13 cellular contexts compared by ENCODE assay signal in genomic region chr6:14875678-14876063, GRCh38.
A peak's percentile ranks its signal among the peaks of the same experiment; 100 is the strongest.
DNase-seq lines count a peak whose midpoint lies in the region; ATAC-seq and TF ChIP-seq lines count a peak whose summit lies in the region.
"Had no signal": no experiment of that assay in that cellular context is flagged by ENCODE, and none has a peak within 500 bp of the region (broad histone marks: within the 10 kb centered on the region; RNA-seq: fewer than 3 reads in every experiment).

No MANE protein-coding gene starts in this region.

- H3K9me3 Mint-ChIP-seq in activated CD4-positive, alpha-beta memory T cell treated with anti-CD3 and anti-CD28 coated beads, Interleukin-2, amount 10 ng/mL, durations not matched to agents 7 days and 5 days = no peaks in the 10 kb centered on the region
- H3K9me3 Mint-ChIP-seq in WTC11 = no peaks in the 10 kb centered on the region
- H3K9me3 Mint-ChIP-seq: nephron had no signal

- peak overlapping the region; percentile 34 for H3K27ac Mint-ChIP-seq in activated CD4-positive, alpha-beta memory T cell treated with anti-CD3 and anti-CD28 coated beads, Interleukin-2, amount 10 ng/mL, durations not matched to agents 7 days and 5 days
- H3K27ac Mint-ChIP-seq in WTC11 = no peak overlapping the region

- H3K4me1 Mint-ChIP-seq in activated CD4-positive, alpha-beta memory T cell treated with anti-CD3 and anti-CD28 coated beads, Interleukin-2, amount 10 ng/mL, durations not matched to agents 7 days and 5 days = peaks cover 60% of the 10 kb centered on the region
- H3K4me1 Mint-ChIP-seq in WTC11 = peaks cover 75% of the 10 kb centered on the region

- peaks cover 6% of the 10 kb centered on the region for H3K36me3 Mint-ChIP-seq in activated CD4-positive, alpha-beta memory T cell treated with anti-CD3 and anti-CD28 coated beads, Interleukin-2, amount 10 ng/mL, durations not matched to agents 7 days and 5 days (ENCODE audit: low read depth)
- no peaks in the 10 kb centered on the region for H3K36me3 Mint-ChIP-seq in WTC11

- CTCF ChIA-PET in activated CD4-positive, alpha-beta memory T cell treated with anti-CD3 and anti-CD28 coated beads, Interleukin-2, amount 10 ng/mL, durations not matched to agents 7 days and 5 days (lab: Charles Lee) = no interaction called here
- CTCF ChIA-PET in WTC11 (lab: Charles Lee) = no interaction called here

- POLR2A ChIA-PET in activated CD4-positive, alpha-beta memory T cell treated with anti-CD3 and anti-CD28 coated beads, Interleukin-2, amount 10 ng/mL, durations not matched to agents 7 days and 5 days (lab: Charles Lee) = interaction anchor here (2.0 kb wide), 1 partner anchor 32 kb away, joined by 5 read pairs; no protein-coding TSS in a partner anchor
- POLR2A ChIA-PET in WTC11 (lab: Charles Lee) = no interaction called here

- no peak overlapping the region for H3K4me3 Mint-ChIP-seq in activated CD4-positive, alpha-beta memory T cell treated with anti-CD3 and anti-CD28 coated beads, Interleukin-2, amount 10 ng/mL, durations not matched to agents 7 days and 5 days
- H3K4me3 Mint-ChIP-seq in WTC11 = no peak overlapping the region
- H3K4me3 Mint-ChIP-seq: nephron had no signal

- peak; percentile 59 for ATAC-seq in GM19043 (IDR thresholded peaks at IDR 0.05; ENCODE audit: low read depth, unreplicated experiment)
- ATAC-seq in HG02938 (IDR thresholded peaks at IDR 0.05; ENCODE audit: unreplicated experiment) = peak; percentile 64
- no peak for ATAC-seq in GM21390 (IDR thresholded peaks at IDR 0.05; ENCODE audit: unreplicated experiment)
- ATAC-seq in WTC11 = no peak
- ATAC-seq: HCT116 had no signal

- no peaks in the 10 kb centered on the region for H3K27me3 Mint-ChIP-seq in activated CD4-positive, alpha-beta memory T cell treated with anti-CD3 and anti-CD28 coated beads, Interleukin-2, amount 10 ng/mL, durations not matched to agents 7 days and 5 days
- H3K27me3 Mint-ChIP-seq in WTC11 (ENCODE audit: low read depth) = no peaks in the 10 kb centered on the region

- DNase-seq in GM12865 (ENCODE audit: low read depth) (peak; percentile 89), SK-N-DZ (ENCODE audit: low spot score) (no peak), NOMO-1 (lab: John Stamatoyannopoulos, UW; ENCODE audit: unreplicated experiment in 2 of 2) (no peak), WTC11 (ENCODE audit: low spot score) (no peak)
- DNase-seq in activated CD4-positive, alpha-beta memory T cell treated with anti-CD3 and anti-CD28 coated beads, Interleukin-2, amount 10 ng/mL, durations not matched to agents 7 days and 5 days = no peak
- DNase-seq: dermis blood vessel endothelial cell, MM.1S, PC-9 had no signal

- TF ChIP-seq CTCF in GM12865 (IDR thresholded peaks at IDR 0.05; ENCODE audit: insufficient read depth, low read depth, low read length, missing control alignments) (no peak), WTC11 (IDR thresholded peaks at IDR 0.05) (no peak)

- no peak overlapping the region for H3K4me3 ChIP-seq in GM12865 (ENCODE audit: low read depth, low read length)
- H3K4me3 ChIP-seq: PC-9 had no signal

TF ChIP-seq in WTC11, 78 proteins besides CTCF, POLR2A, EP300 and RAD21:
- TF ChIP-seq NFE2L1 (CRISPR knock-in tag; IDR thresholded peaks at IDR 0.05) (no peak), RELA (CRISPR knock-in tag; IDR thresholded peaks at IDR 0.05; ENCODE audit: borderline replicate concordance) (no peak), RORB (CRISPR knock-in tag; IDR thresholded peaks at IDR 0.05) (no peak), CREM (CRISPR knock-in tag; IDR thresholded peaks at IDR 0.05) (no peak), E2F1 (CRISPR knock-in tag; IDR thresholded peaks at IDR 0.05) (no peak), KAT7 (CRISPR knock-in tag; IDR thresholded peaks at IDR 0.05; ENCODE audit: borderline replicate concordance) (no peak), ZNF532 (CRISPR knock-in tag; IDR thresholded peaks at IDR 0.05; ENCODE audit: borderline replicate concordance) (no peak), NR1H2 (CRISPR knock-in tag; IDR thresholded peaks at IDR 0.05) (no peak)
- TF ChIP-seq, protein P1, sequence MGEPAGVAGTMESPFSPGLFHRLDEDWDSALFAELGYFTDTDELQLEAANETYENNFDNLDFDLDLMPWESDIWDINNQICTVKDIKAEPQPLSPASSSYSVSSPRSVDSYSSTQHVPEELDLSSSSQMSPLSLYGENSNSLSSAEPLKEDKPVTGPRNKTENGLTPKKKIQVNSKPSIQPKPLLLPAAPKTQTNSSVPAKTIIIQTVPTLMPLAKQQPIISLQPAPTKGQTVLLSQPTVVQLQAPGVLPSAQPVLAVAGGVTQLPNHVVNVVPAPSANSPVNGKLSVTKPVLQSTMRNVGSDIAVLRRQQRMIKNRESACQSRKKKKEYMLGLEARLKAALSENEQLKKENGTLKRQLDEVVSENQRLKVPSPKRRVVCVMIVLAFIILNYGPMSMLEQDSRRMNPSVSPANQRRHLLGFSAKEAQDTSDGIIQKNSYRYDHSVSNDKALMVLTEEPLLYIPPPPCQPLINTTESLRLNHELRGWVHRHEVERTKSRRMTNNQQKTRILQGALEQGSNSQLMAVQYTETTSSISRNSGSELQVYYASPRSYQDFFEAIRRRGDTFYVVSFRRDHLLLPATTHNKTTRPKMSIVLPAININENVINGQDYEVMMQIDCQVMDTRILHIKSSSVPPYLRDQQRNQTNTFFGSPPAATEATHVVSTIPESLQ (CRISPR knock-in tag; IDR thresholded peaks at IDR 0.05) = no peak
- TF ChIP-seq, protein P2, sequence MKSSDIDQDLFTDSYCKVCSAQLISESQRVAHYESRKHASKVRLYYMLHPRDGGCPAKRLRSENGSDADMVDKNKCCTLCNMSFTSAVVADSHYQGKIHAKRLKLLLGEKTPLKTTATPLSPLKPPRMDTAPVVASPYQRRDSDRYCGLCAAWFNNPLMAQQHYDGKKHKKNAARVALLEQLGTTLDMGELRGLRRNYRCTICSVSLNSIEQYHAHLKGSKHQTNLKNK (CRISPR knock-in tag; IDR thresholded peaks at IDR 0.05) = no peak
TF ChIP-seq in WTC11: peak in this region for 0.

Comparison
In these comparisons a context has a peak if more than half of its experiments do, and no peak if none do; other contexts are left out.
1. ATAC-seq: peak in GM19043 (single experiment) and HG02938 (single experiment); none in GM21390 (single experiment) and WTC11 (single experiment).